1 cellular context compared by ENCODE assay signal in the genomic region with DNA sequence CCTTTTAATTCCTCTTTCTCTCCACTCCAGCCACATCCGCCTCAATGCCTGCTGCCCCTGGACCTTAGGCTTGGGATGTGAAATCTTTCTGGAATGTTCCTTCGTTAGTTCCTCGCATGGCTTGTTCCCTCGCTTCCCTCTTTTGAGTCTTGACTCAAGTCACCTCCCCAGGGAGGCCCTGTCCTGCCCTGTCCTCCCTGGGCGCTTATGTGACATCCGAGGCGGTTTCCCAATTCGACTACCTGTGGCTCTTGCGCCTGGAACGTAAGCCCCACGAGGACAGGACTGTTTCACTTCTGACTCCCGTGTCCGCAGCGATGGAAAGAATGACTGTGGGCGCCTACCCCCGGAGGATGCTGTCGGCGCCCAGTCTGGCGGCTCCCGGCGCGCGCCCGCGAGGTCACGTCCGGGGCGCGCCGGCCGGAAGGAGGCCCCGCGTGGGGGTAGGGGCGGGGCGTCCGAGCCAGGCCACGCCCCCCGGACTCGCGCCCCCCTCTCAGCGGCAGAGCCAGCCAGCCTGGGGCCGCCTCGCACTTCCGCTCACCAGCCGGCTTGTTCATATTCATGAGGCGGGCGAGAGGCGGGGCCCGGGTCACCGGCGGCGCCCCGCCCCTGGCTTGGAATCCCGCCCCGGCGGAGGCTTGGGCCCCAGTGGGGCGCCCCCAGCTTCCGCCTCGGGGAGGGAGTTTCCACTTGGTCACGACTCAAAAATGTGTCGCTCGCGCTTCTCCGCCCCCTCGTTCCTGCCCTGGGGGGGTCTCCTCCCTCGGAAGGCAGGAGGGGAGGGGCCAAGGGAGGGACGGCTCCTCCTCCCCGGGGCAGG.
TF ChIP-seq lines count a peak whose summit lies in the region.

No MANE protein-coding gene starts in this region.

TF ChIP-seq in HEK293, 187 proteins besides CTCF, POLR2A, EP300 and RAD21 (continued from another document):
- TF ChIP-seq BCL11A (tag by site-specific recombination; IDR thresholded peaks at IDR 0.05; ENCODE audit: low read depth) = no peak
- no peak for TF ChIP-seq FEZF1 (tag by site-specific recombination; IDR thresholded peaks at IDR 0.05)
- TF ChIP-seq SP3 (tag by site-specific recombination; IDR thresholded peaks at IDR 0.05) = peak; percentile 89
- no peak for TF ChIP-seq ZBTB20 (tag by site-specific recombination; IDR thresholded peaks at IDR 0.05)
- TF ChIP-seq ZNF626 (tag by site-specific recombination; IDR thresholded peaks at IDR 0.05) = no peak
- TF ChIP-seq ZFHX2 (tag by site-specific recombination; conservative IDR thresholded peaks at IDR 0.05) = peak; percentile 80
- TF ChIP-seq ZNF37A (tag by site-specific recombination; IDR thresholded peaks at IDR 0.05) = no peak
- no peak for TF ChIP-seq ZNF521 (tag by site-specific recombination; IDR thresholded peaks at IDR 0.05)
- TF ChIP-seq, protein P1, sequence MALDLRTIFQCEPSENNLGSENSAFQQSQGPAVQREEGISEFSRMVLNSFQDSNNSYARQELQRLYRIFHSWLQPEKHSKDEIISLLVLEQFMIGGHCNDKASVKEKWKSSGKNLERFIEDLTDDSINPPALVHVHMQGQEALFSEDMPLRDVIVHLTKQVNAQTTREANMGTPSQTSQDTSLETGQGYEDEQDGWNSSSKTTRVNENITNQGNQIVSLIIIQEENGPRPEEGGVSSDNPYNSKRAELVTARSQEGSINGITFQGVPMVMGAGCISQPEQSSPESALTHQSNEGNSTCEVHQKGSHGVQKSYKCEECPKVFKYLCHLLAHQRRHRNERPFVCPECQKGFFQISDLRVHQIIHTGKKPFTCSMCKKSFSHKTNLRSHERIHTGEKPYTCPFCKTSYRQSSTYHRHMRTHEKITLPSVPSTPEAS (tag by site-specific recombination; IDR thresholded peaks at IDR 0.05) = no peak
- no peak for TF ChIP-seq ZNF214 (tag by site-specific recombination; IDR thresholded peaks at IDR 0.05; ENCODE audit: borderline replicate concordance)
